In genomic region chr19:48618278-48618915, GRCh38 we compare ENCODE assay signal across 8 cellular contexts. TPM values are rescaled to one million over a fixed set of nuclear protein-coding genes. Genes with fewer than 3 reads are reported as not detected.
DNase-seq lines count a peak whose midpoint lies in the region; ATAC-seq, FAIRE-seq and TF ChIP-seq lines count a peak whose summit lies in the region.

No MANE protein-coding gene starts in this region.

- H3K4me2 ChIP-seq in A549: peak overlapping the region; percentile 92

- H3K4me1 ChIP-seq in A549: peaks cover 46% of the 10 kb centered on the region
- H3K4me1 ChIP-seq in HUES64 (ENCODE audit: insufficient read depth, low read length): peaks cover 39% of the 10 kb centered on the region
- H3K4me1 ChIP-seq in mucosa of rectum (ENCODE audit: control insufficient read depth in 2 of 2, insufficient read depth in 2 of 2, low read length in 2 of 2): peaks cover 45 to 50% of the 10 kb centered on the region in 2 donors

- H3K4me3 ChIP-seq in A549 (peak overlapping the region; percentile 68), HUES64 (ENCODE audit: low read length) (peak overlapping the region; percentile 97), mucosa of rectum (ENCODE audit: low read length in 2 of 2) (peak overlapping the region; percentile 90 to 98)

- POLR2A ChIA-PET in A549 (lab: Yijun Ruan, JAX): interaction anchor here (0.6 to 3.6 kb wide), 18 partner anchors 9 to 1230 kb away, joined by 3 to 70 read pairs (median 6); partner anchors contain the start of genes CA11, KDELR1, SYNGR4 and TMEM143

- CTCF ChIA-PET in A549 (lab: Yijun Ruan, JAX): interaction anchor here (0.6 to 18.9 kb wide), 9 partner anchors 9 to 508 kb away, joined by 3 to 396 read pairs (median 8); partner anchors contain the start of genes CA11 and SPACA4

- 1% methylated on average over 18 of the region's 18 CpGs for WGBS in A549 (ENCODE audit: missing lambda C conversion rate)
- WGBS in HUES64: 1% methylated on average over 18 of the region's 18 CpGs

- no peak for DNase-seq in A549 (ENCODE audit: low read depth in 1 of 2, low spot score in 1 of 2)
- peak in 5 of 61 donors; percentile 54 to 65 (median 62) for DNase-seq in caudate nucleus (lab: John Stamatoyannopoulos, UW)
- no peak for DNase-seq in activated effector memory CD4-positive, alpha-beta T cell treated with anti-CD3 and anti-CD28 coated beads, Interleukin-2, amount 50 U/mL, for 16 hours
- DNase-seq in effector CD4-positive, alpha-beta T cell: no peak
- DNase-seq in 8988T: no peak
- no peak for DNase-seq in cortex of kidney (lab: John Stamatoyannopoulos, UW)

- no peak for TF ChIP-seq RAD21 in A549 (conservative IDR thresholded peaks at IDR 0.05 in 1 of 2, IDR thresholded peaks at IDR 0.05 in 1 of 2)

- H3K9ac ChIP-seq in HUES64 (ENCODE audit: low read depth, low read length) (peak overlapping the region; percentile 99), mucosa of rectum (ENCODE audit: low read depth in 1 of 2, low read length in 2 of 2) (peak overlapping the region; percentile 93 to 99)

- FAIRE-seq in A549 (lab: Jason Lieb, UNC): no peak

- TF ChIP-seq POLR2A in A549 (IDR thresholded peaks at IDR 0.05; ENCODE audit: low read length): no peak

- peak overlapping the region; percentile 89 to 90 for H3K27ac ChIP-seq in A549
- H3K27ac ChIP-seq in HUES64 (ENCODE audit: low read depth, low read length): peak overlapping the region; percentile 99
- peak overlapping the region; percentile 82 for H3K27ac ChIP-seq in caudate nucleus (ENCODE audit: low read depth, low read length)
- peak overlapping the region; percentile 95 to 97 for H3K27ac ChIP-seq in mucosa of rectum (ENCODE audit: low read depth in 2 of 2, low read length in 2 of 2)

- no peak for ATAC-seq in A549

- H3K36me3 ChIP-seq in HUES64 (ENCODE audit: insufficient read depth, low read length): peaks cover 35% of the 10 kb centered on the region
- peaks cover 25 to 26% of the 10 kb centered on the region in 2 donors for H3K36me3 ChIP-seq in mucosa of rectum (ENCODE audit: control insufficient read depth in 2 of 2, insufficient read depth in 2 of 2, low read length in 2 of 2)

- no peaks in the 10 kb centered on the region for H3K9me3 ChIP-seq in A549
- H3K9me3 ChIP-seq in HUES64 (ENCODE audit: insufficient read depth, low read depth, low read length): no peaks in the 10 kb centered on the region
- H3K9me3 ChIP-seq in mucosa of rectum (ENCODE audit: control insufficient read depth in 2 of 2, low read length in 2 of 2): no peaks in the 10 kb centered on the region

- no peak for TF ChIP-seq EP300 in A549 (IDR thresholded peaks at IDR 0.05)

- no peak for TF ChIP-seq CTCF in A549 (IDR thresholded peaks at IDR 0.05)

- H3K27me3 ChIP-seq in HUES64 (ENCODE audit: insufficient read depth, low read length) (no peaks in the 10 kb centered on the region), mucosa of rectum (ENCODE audit: control insufficient read depth in 2 of 2, insufficient read depth in 2 of 2, low read length in 2 of 2) (no peaks in the 10 kb centered on the region)

TF ChIP-seq in A549, 52 proteins besides CTCF, POLR2A, EP300 and RAD21:
- TF ChIP-seq RARB (CRISPR knock-in tag; IDR thresholded peaks at IDR 0.05) (peak; percentile 16; the same call in 1 of the 2 replicates), CEBPB (IDR thresholded peaks at IDR 0.05) (no peak)

RNA-seq across cellular contexts. Expression of gene RPL18, which starts 0.6 kb away (rescaled TPM):
- polyA plus RNA-seq in A549 (2011; rRNA removed): 1,390 and 1,780 TPM in 2 replicates
- 2,689 and 2,957 TPM in 2 replicates for polyA plus RNA-seq in A549 (2012; cell fraction: cytosol; rRNA removed)
- 2,348 and 2,474 TPM in 2 replicates for polyA plus RNA-seq in A549 (2012; cell fraction: nucleus; rRNA removed)
- polyA plus RNA-seq in A549 (2017; fragmentation: RNase III; extraction: RNeasy Plus Mini Kit Qiagen cat#74134 plus additional on column Dnase treatment): 2,568 to 2,696 TPM (median 2,647 TPM) in 3 replicates
- polyA minus RNA-seq in A549 (2011; rRNA and poly(A)+ RNA removed): 793 and 1,174 TPM in 2 replicates
- 1,104 TPM for polyA plus RNA-seq in HUES64 (2013, experiment 1 of 2)
- 1,173 TPM for polyA plus RNA-seq in HUES64 (2013, experiment 2 of 2)

RNA-seq across cellular contexts. Expression of gene SPHK2, which starts 0.9 kb away (rescaled TPM):
- polyA plus RNA-seq in A549 (2011; rRNA removed): 5.5 and 6.1 TPM in 2 replicates
- polyA plus RNA-seq in A549 (2012; cell fraction: cytosol; rRNA removed): 13.7 and 18.6 TPM in 2 replicates
- 37.8 and 64.1 TPM in 2 replicates for polyA plus RNA-seq in A549 (2012; cell fraction: nucleus; rRNA removed)
- polyA plus RNA-seq in A549 (2017; fragmentation: RNase III; extraction: RNeasy Plus Mini Kit Qiagen cat#74134 plus additional on column Dnase treatment): 14.7 to 18.3 TPM (median 17.1 TPM) in 3 replicates
- polyA minus RNA-seq in A549 (2011; rRNA and poly(A)+ RNA removed): 8.5 and 10.8 TPM in 2 replicates
- polyA plus RNA-seq in HUES64 (2013, experiment 1 of 2): 34.3 TPM
- 32.1 TPM for polyA plus RNA-seq in HUES64 (2013, experiment 2 of 2)

RNA-seq across cellular contexts. Expression of gene FAM83E, which starts 3.5 kb away (rescaled TPM):
- polyA plus RNA-seq in A549 (2011; rRNA removed): 0.16 and 0.45 TPM in 2 replicates
- 0.13 and 0.25 TPM in 2 replicates for polyA plus RNA-seq in A549 (2012; cell fraction: cytosol; rRNA removed)
- polyA plus RNA-seq in A549 (2012; cell fraction: nucleus; rRNA removed): 0.29 and 0.73 TPM in 2 replicates
- polyA plus RNA-seq in A549 (2017; fragmentation: RNase III; extraction: RNeasy Plus Mini Kit Qiagen cat#74134 plus additional on column Dnase treatment): 0.24 to 0.45 TPM (median 0.41 TPM) in 3 replicates
- 0.45 and 0.73 TPM in 2 replicates for polyA minus RNA-seq in A549 (2011; rRNA and poly(A)+ RNA removed)
- 1.1 TPM for polyA plus RNA-seq in HUES64 (2013, experiment 1 of 2)
- polyA plus RNA-seq in HUES64 (2013, experiment 2 of 2): 1.3 TPM

RNA-seq across cellular contexts. Expression of gene SPACA4, which starts 11.9 kb away (rescaled TPM):
- polyA plus RNA-seq in A549 (2011; rRNA removed) (0.08 and 0.09 TPM in 2 replicates), A549 (2017; fragmentation: RNase III; extraction: RNeasy Plus Mini Kit Qiagen cat#74134 plus additional on column Dnase treatment) (0.12 to 0.13 TPM in 2 of 3 replicates, not detected in the other)
- polyA plus RNA-seq in A549 (2012; cell fraction: cytosol; rRNA removed): 0.08 and 0.16 TPM in 2 replicates
- polyA plus RNA-seq in A549 (2012; cell fraction: nucleus; rRNA removed): 0.24 and 0.60 TPM in 2 replicates
- polyA minus RNA-seq in A549 (2011; rRNA and poly(A)+ RNA removed): 0.39 TPM in 1 of 2 replicates, not detected in the other
- not detected for polyA plus RNA-seq in HUES64 (2013, experiment 1 of 2)
- not detected for polyA plus RNA-seq in HUES64 (2013, experiment 2 of 2)

RNA-seq across cellular contexts. Expression of gene DBP, which starts 18.8 kb away (rescaled TPM):
- polyA plus RNA-seq in A549 (2011; rRNA removed) (1.8 and 2.5 TPM in 2 replicates), A549 (2017; fragmentation: RNase III; extraction: RNeasy Plus Mini Kit Qiagen cat#74134 plus additional on column Dnase treatment) (3.8 to 5.5 TPM (median 4.1 TPM) in 3 replicates)
- polyA plus RNA-seq in A549 (2012; cell fraction: cytosol; rRNA removed): 3.3 and 3.6 TPM in 2 replicates
- polyA plus RNA-seq in A549 (2012; cell fraction: nucleus; rRNA removed): 2.1 and 2.5 TPM in 2 replicates
- polyA minus RNA-seq in A549 (2011; rRNA and poly(A)+ RNA removed): 2.2 and 3.9 TPM in 2 replicates
- polyA plus RNA-seq in HUES64 (2013, experiment 1 of 2): 5.3 TPM
- polyA plus RNA-seq in HUES64 (2013, experiment 2 of 2): 5.3 TPM
